In the genomic region with DNA sequence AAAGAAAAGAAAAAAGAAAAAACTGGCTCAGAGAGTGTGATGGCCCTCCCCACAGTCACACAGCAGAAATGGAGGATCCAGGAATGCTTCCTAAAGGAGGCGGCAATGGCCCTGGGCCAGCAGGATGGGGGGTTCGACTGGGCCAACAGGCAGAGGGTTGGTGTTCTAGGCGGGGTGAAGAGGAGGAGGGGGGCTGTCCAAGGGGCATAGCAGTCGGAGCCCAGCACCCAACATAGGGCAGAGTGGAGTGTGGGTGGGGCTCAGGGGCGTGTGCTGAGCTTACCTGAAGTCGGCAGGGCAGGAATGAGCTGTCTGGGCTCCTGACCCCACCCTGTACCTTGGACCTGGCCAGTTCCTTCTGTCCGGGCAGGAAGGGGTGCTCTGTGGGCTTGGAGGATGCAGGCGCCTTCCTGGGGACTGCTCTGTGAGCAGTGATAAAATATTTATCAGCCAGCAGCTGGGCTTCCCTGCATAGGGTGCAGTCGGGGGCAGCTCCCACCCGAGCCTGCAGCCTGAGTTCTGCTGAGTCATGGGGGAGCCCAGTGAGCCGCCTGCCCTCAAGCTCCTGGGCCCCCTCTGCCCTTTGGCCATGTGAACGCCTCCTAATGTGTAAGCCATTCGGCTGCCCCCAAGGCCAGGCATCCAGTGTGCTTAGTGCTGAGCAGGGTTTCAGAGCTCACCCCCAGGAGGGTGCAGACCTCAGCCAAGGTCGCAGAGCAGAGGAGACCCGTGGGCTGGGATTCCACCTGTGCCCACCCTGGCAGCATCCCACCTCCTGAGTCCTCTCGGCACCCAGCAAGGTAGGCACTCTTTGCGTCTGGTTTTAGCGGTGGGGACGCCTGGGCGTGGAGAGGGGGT, we compare ENCODE assay signal across 1 cellular context.
TF ChIP-seq lines count a peak whose summit lies in the region.

No MANE protein-coding gene starts in this region.

TF ChIP-seq in HepG2, 621 proteins besides CTCF, POLR2A, EP300 and RAD21 (continued from another document and continues in another):
- TF ChIP-seq, protein P1, sequence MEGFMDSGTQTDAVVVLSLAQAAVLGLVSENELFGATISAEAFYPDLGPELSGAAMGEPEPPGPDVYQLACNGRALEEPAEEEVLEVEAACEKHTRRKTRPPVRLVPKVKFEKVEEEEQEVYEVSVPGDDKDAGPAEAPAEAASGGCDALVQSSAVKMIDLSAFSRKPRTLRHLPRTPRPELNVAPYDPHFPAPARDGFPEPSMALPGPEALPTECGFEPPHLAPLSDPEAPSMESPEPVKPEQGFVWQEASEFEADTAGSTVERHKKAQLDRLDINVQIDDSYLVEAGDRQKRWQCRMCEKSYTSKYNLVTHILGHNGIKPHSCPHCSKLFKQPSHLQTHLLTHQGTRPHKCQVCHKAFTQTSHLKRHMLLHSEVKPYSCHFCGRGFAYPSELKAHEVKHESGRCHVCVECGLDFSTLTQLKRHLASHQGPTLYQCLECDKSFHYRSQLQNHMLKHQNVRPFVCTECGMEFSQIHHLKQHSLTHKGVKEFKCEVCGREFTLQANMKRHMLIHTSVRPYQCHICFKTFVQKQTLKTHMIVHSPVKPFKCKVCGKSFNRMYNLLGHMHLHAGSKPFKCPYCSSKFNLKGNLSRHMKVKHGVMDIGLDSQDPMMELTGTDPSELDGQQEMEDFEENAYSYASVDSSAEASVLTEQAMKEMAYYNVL (CRISPR knock-in tag; IDR thresholded peaks at IDR 0.05; ENCODE audit: borderline replicate concordance): no peak
- TF ChIP-seq ISL2 (CRISPR knock-in tag; IDR thresholded peaks at IDR 0.05) (peak; percentile 59; the same call in 1 of the 2 replicates), SRSF4 (IDR thresholded peaks at IDR 0.05; ENCODE audit: low read depth, low read length, poor library complexity, severe bottlenecking) (no peak), ETV5 (CRISPR knock-in tag; IDR thresholded peaks at IDR 0.05; ENCODE audit: borderline replicate concordance) (no peak), FOXC1 (CRISPR knock-in tag; IDR thresholded peaks at IDR 0.05; ENCODE audit: borderline replicate concordance) (no peak; the same call in 1 of the 2 replicates), ZKSCAN1 (IDR thresholded peaks at IDR 0.05; ENCODE audit: low read length) (no peak; the same call in 1 of the 2 replicates), HMG20B (CRISPR knock-in tag; conservative IDR thresholded peaks at IDR 0.05) (no peak), ZNF556 (CRISPR knock-in tag; IDR thresholded peaks at IDR 0.05; ENCODE audit: borderline replicate concordance) (peak; percentile 41), ZNF567 (CRISPR knock-in tag; IDR thresholded peaks at IDR 0.05; ENCODE audit: borderline replicate concordance) (no peak), CEBPG (CRISPR knock-in tag; IDR thresholded peaks at IDR 0.05) (no peak), HDAC2 (CRISPR knock-in tag; IDR thresholded peaks at IDR 0.05) (peak; percentile 70; the same call in 1 of the 2 replicates), PRPF4 (IDR thresholded peaks at IDR 0.05; ENCODE audit: low read depth, low read length, poor library complexity, severe bottlenecking) (no peak), ELF3 (CRISPR knock-in tag; IDR thresholded peaks at IDR 0.05) (no peak), FOSL1 (CRISPR knock-in tag; IDR thresholded peaks at IDR 0.05; ENCODE audit: borderline replicate concordance) (no peak), SP140L (CRISPR knock-in tag; IDR thresholded peaks at IDR 0.05; ENCODE audit: borderline replicate concordance) (no peak)
- TF ChIP-seq, protein P2, sequence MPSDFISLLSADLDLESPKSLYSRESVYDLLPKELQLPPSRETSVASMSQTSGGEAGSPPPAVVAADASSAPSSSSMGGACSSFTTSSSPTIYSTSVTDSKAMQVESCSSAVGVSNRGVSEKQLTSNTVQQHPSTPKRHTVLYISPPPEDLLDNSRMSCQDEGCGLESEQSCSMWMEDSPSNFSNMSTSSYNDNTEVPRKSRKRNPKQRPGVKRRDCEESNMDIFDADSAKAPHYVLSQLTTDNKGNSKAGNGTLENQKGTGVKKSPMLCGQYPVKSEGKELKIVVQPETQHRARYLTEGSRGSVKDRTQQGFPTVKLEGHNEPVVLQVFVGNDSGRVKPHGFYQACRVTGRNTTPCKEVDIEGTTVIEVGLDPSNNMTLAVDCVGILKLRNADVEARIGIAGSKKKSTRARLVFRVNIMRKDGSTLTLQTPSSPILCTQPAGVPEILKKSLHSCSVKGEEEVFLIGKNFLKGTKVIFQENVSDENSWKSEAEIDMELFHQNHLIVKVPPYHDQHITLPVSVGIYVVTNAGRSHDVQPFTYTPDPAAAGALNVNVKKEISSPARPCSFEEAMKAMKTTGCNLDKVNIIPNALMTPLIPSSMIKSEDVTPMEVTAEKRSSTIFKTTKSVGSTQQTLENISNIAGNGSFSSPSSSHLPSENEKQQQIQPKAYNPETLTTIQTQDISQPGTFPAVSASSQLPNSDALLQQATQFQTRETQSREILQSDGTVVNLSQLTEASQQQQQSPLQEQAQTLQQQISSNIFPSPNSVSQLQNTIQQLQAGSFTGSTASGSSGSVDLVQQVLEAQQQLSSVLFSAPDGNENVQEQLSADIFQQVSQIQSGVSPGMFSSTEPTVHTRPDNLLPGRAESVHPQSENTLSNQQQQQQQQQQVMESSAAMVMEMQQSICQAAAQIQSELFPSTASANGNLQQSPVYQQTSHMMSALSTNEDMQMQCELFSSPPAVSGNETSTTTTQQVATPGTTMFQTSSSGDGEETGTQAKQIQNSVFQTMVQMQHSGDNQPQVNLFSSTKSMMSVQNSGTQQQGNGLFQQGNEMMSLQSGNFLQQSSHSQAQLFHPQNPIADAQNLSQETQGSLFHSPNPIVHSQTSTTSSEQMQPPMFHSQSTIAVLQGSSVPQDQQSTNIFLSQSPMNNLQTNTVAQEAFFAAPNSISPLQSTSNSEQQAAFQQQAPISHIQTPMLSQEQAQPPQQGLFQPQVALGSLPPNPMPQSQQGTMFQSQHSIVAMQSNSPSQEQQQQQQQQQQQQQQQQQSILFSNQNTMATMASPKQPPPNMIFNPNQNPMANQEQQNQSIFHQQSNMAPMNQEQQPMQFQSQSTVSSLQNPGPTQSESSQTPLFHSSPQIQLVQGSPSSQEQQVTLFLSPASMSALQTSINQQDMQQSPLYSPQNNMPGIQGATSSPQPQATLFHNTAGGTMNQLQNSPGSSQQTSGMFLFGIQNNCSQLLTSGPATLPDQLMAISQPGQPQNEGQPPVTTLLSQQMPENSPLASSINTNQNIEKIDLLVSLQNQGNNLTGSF (CRISPR knock-in tag; IDR thresholded peaks at IDR 0.05): peak; percentile 42; the same call in 1 of the 2 replicates
- TF ChIP-seq, protein P3, sequence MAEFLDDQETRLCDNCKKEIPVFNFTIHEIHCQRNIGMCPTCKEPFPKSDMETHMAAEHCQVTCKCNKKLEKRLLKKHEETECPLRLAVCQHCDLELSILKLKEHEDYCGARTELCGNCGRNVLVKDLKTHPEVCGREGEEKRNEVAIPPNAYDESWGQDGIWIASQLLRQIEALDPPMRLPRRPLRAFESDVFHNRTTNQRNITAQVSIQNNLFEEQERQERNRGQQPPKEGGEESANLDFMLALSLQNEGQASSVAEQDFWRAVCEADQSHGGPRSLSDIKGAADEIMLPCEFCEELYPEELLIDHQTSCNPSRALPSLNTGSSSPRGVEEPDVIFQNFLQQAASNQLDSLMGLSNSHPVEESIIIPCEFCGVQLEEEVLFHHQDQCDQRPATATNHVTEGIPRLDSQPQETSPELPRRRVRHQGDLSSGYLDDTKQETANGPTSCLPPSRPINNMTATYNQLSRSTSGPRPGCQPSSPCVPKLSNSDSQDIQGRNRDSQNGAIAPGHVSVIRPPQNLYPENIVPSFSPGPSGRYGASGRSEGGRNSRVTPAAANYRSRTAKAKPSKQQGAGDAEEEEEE (CRISPR knock-in tag; IDR thresholded peaks at IDR 0.05; ENCODE audit: borderline replicate concordance): 0 out of 2 replicates have a peak, but pooled peaks have one; percentile 39
- TF ChIP-seq, protein P4, sequence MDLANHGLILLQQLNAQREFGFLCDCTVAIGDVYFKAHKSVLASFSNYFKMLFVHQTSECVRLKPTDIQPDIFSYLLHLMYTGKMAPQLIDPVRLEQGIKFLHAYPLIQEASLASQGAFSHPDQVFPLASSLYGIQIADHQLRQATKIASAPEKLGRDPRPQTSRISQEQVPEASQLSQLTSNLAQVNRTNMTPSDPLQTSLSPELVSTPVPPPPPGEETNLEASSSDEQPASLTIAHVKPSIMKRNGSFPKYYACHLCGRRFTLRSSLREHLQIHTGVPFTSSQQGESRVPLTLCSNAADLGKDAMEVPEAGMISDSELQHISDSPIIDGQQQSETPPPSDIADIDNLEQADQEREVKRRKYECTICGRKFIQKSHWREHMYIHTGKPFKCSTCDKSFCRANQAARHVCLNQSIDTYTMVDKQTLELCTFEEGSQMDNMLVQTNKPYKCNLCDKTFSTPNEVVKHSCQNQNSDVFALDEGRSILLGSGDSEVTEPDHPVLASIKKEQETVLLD (CRISPR knock-in tag; IDR thresholded peaks at IDR 0.05; ENCODE audit: low read depth): no peak
- TF ChIP-seq, protein P5, sequence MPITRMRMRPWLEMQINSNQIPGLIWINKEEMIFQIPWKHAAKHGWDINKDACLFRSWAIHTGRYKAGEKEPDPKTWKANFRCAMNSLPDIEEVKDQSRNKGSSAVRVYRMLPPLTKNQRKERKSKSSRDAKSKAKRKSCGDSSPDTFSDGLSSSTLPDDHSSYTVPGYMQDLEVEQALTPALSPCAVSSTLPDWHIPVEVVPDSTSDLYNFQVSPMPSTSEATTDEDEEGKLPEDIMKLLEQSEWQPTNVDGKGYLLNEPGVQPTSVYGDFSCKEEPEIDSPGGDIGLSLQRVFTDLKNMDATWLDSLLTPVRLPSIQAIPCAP (CRISPR knock-in tag; IDR thresholded peaks at IDR 0.05; ENCODE audit: low read depth): no peak
- TF ChIP-seq, protein P6, sequence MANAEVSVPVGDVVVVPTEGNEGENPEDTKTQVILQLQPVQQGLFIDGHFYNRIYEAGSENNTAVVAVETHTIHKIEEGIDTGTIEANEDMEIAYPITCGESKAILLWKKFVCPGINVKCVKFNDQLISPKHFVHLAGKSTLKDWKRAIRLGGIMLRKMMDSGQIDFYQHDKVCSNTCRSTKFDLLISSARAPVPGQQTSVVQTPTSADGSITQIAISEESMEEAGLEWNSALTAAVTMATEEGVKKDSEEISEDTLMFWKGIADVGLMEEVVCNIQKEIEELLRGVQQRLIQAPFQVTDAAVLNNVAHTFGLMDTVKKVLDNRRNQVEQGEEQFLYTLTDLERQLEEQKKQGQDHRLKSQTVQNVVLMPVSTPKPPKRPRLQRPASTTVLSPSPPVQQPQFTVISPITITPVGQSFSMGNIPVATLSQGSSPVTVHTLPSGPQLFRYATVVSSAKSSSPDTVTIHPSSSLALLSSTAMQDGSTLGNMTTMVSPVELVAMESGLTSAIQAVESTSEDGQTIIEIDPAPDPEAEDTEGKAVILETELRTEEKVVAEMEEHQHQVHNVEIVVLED (CRISPR knock-in tag; IDR thresholded peaks at IDR 0.05; ENCODE audit: borderline replicate concordance): no peak
- TF ChIP-seq, protein P7, sequence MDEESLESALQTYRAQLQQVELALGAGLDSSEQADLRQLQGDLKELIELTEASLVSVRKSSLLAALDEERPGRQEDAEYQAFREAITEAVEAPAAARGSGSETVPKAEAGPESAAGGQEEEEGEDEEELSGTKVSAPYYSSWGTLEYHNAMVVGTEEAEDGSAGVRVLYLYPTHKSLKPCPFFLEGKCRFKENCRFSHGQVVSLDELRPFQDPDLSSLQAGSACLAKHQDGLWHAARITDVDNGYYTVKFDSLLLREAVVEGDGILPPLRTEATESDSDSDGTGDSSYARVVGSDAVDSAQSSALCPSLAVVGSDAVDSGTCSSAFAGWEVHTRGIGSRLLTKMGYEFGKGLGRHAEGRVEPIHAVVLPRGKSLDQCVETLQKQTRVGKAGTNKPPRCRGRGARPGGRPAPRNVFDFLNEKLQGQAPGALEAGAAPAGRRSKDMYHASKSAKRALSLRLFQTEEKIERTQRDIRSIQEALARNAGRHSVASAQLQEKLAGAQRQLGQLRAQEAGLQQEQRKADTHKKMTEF (CRISPR knock-in tag; IDR thresholded peaks at IDR 0.05): peak; percentile 62; the same call in 1 of the 2 replicates
- TF ChIP-seq, protein P8, sequence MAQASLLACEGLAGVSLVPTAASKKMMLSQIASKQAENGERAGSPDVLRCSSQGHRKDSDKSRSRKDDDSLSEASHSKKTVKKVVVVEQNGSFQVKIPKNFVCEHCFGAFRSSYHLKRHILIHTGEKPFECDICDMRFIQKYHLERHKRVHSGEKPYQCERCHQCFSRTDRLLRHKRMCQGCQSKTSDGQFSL (CRISPR knock-in tag; IDR thresholded peaks at IDR 0.05): peak; percentile 46; the same call in 1 of the 2 replicates
- TF ChIP-seq, protein P9, sequence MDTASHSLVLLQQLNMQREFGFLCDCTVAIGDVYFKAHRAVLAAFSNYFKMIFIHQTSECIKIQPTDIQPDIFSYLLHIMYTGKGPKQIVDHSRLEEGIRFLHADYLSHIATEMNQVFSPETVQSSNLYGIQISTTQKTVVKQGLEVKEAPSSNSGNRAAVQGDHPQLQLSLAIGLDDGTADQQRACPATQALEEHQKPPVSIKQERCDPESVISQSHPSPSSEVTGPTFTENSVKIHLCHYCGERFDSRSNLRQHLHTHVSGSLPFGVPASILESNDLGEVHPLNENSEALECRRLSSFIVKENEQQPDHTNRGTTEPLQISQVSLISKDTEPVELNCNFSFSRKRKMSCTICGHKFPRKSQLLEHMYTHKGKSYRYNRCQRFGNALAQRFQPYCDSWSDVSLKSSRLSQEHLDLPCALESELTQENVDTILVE (CRISPR knock-in tag; IDR thresholded peaks at IDR 0.05): no peak
- TF ChIP-seq, protein P10, sequence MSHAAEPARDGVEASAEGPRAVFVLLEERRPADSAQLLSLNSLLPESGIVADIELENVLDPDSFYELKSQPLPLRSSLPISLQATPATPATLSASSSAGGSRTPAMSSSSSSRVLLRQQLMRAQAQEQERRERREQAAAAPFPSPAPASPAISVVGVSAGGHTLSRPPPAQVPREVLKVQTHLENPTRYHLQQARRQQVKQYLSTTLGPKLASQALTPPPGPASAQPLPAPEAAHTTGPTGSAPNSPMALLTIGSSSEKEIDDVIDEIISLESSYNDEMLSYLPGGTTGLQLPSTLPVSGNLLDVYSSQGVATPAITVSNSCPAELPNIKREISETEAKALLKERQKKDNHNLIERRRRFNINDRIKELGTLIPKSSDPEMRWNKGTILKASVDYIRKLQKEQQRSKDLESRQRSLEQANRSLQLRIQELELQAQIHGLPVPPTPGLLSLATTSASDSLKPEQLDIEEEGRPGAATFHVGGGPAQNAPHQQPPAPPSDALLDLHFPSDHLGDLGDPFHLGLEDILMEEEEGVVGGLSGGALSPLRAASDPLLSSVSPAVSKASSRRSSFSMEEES (CRISPR knock-in tag; IDR thresholded peaks at IDR 0.05): peak; percentile 20; the same call in 1 of the 2 replicates
- TF ChIP-seq, protein P11, sequence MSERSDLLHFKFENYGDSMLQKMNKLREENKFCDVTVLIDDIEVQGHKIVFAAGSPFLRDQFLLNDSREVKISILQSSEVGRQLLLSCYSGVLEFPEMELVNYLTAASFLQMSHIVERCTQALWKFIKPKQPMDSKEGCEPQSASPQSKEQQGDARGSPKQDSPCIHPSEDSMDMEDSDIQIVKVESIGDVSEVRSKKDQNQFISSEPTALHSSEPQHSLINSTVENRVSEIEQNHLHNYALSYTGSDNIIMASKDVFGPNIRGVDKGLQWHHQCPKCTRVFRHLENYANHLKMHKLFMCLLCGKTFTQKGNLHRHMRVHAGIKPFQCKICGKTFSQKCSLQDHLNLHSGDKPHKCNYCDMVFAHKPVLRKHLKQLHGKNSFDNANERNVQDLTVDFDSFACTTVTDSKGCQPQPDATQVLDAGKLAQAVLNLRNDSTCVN (CRISPR knock-in tag; IDR thresholded peaks at IDR 0.05; ENCODE audit: borderline replicate concordance): no peak
- TF ChIP-seq, protein P12, sequence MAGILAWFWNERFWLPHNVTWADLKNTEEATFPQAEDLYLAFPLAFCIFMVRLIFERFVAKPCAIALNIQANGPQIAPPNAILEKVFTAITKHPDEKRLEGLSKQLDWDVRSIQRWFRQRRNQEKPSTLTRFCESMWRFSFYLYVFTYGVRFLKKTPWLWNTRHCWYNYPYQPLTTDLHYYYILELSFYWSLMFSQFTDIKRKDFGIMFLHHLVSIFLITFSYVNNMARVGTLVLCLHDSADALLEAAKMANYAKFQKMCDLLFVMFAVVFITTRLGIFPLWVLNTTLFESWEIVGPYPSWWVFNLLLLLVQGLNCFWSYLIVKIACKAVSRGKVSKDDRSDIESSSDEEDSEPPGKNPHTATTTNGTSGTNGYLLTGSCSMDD (CRISPR knock-in tag; IDR thresholded peaks at IDR 0.05): no peak
